Comparison of ENCODE assay signal across 23 cellular contexts in the genomic region with DNA sequence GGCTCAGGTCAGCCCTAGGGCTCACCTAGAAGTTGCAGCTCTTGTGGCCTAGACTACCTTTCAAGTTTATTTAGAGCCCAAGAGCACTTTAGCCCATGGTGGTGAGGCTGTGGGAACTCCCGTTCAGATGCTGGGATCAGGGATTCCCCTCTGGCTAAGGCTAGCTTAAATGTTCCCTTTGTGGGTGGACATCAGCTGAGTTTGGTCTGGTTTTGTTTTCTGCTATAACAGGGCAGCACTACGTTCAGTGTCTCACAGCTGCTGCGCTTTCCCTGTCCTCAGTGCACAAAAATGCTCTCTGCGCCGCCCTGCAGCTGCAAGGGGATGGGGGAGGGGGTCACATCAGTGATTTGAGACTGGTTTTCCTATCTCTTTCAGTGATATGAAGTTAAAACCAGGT.
"Had no signal": no experiment of that assay in that cellular context is flagged by ENCODE, and none has a peak within 500 bp of the region (broad histone marks: within the 10 kb centered on the region; RNA-seq: fewer than 3 reads in every experiment).

No MANE protein-coding gene starts in this region.

- H3K27ac ChIP-seq: left lung, sigmoid colon, transverse colon, uterus had no signal

- DNase-seq: activated B cell treated with CpG ODN at 0.5 μM for 24 hours; activated CD4-positive, alpha-beta T cell treated with anti-CD3 and anti-CD28 coated beads for 4 hours; activated CD4-positive, alpha-beta T cell treated with anti-CD3 and anti-CD28 coated beads, Interleukin-2, amount 50 U/mL, for 48 hours; activated CD8-positive, alpha-beta memory T cell treated with anti-CD3 and anti-CD28 coated beads, Interleukin-2, amount 50 U/mL, for 48 hours; activated naive CD4-positive, alpha-beta T cell treated with Interleukin-2 at 50 U/mL for 16 hours; activated naive CD8-positive, alpha-beta T cell treated with anti-CD3 and anti-CD28 coated beads for 36 hours; activated T-cell treated with anti-CD3 and anti-CD28 coated beads, Interleukin-2, amount 50 U/mL, for 48 hours; central memory CD4-positive, alpha-beta T cell; dermis blood vessel endothelial cell; effector CD8-positive, alpha-beta T cell; erythroblast; foreskin fibroblast; immature natural killer cell; left lung; natural killer cell; sigmoid colon; stimulated activated CD4-positive, alpha-beta T cell treated with anti-CD3 and anti-CD28 coated beads, Interleukin-2, amount 100 ng/mL, for 48 hours; stimulated activated CD8-positive, alpha-beta memory T cell treated with anti-CD3 and anti-CD28 coated beads, Interleukin-4, amount 100 ng/mL, for 48 hours; stimulated activated naive B cell treated with anti-CD40 and anti-IgM and Interleukin-4, amounts not matched to agents 10 μg/mL and 1 μg/mL and 100 μg/mL, for 72 hours; transverse colon; uterus had no signal

- H3K9me3 ChIP-seq: sigmoid colon, transverse colon, uterus had no signal

- FAIRE-seq: astrocyte had no signal

- H3K36me3 ChIP-seq: left lung, sigmoid colon, transverse colon, uterus had no signal

- ATAC-seq: left lung; natural killer cell; stimulated activated naive B cell treated with anti-CD40 and anti-IgM and Interleukin-4, amounts not matched to agents 10 μg/mL and 1 μg/mL and 100 μg/mL, for 72 hours had no signal

- H3K4me1 ChIP-seq: left lung, sigmoid colon, transverse colon, uterus had no signal

- H3K4me3 ChIP-seq: left lung, lung, sigmoid colon, transverse colon, uterus had no signal

- H3K27me3 ChIP-seq: left lung, sigmoid colon, transverse colon, uterus had no signal
